Comparison of ENCODE assay signal across 15 cellular contexts in the genomic region with DNA sequence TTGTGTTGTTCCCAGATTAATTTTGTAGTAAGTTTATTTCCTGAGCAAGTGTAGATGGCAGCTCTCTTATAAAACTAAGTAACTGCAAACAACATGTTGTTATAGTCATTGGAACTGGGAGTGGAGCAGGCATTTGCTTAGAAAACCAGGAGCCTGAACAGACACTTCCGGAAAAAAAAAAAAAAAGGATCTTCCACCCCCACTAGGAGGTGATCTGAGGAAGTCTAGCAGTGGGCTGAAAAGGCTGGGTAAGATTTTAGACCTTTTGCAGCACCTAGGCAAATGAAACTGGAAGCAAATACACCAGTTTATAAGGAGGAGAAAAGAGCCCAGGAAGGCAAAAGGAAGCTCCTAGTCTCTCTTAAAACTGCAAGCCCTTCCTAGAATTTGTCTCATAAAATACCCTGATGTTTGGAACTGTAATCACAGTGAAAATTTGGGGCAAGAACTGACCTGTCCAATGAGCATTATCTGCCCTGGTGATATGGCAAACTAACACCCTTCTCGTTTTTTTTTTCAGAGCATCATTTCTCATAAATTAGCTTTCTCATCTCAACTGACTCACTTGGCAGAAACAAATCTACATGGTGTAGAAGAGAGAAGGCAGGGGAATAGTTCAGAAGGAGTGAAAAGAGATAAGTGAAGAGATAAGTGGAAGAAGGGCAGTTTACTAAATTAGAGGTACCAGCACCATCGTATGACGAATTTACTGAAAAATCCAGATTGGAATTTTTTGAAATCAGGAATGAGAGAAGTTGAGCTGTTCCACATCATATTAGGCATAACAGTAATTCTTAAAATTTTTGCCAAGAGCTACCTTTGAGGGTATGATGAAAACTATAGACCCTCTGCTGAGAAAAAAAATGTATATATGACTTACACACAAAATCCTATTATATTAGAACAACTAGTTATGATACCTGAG. TPM values are rescaled to one million over a fixed set of nuclear protein-coding genes. Genes with fewer than 3 reads are reported as not detected.
DNase-seq lines count a peak whose midpoint lies in the region; ATAC-seq, FAIRE-seq and TF ChIP-seq lines count a peak whose summit lies in the region.
"Had no signal": no experiment of that assay in that cellular context is flagged by ENCODE, and none has a peak within 500 bp of the region (broad histone marks: within the 10 kb centered on the region; RNA-seq: fewer than 3 reads in every experiment).

No MANE protein-coding gene starts in this region.

- dilution Hi-C loops in keratinocyte (cut with MboI; ENCODE audit: extremely low pct_ligation_motif_present, low sequenced_read_pairs) = no loop called here

- peak overlapping the region; percentile 25 for H3K4me2 ChIP-seq in keratinocyte (ENCODE audit: control insufficient read depth, extremely low read depth, insufficient read depth, low read depth, low read length)

- in situ Hi-C loops in KBM-7 (cut with MboI; ENCODE audit: low pct_unique_long_range_greater_than_20kb, low sequenced_read_pairs) = no loop called here

- H4K20me1 ChIP-seq in keratinocyte (ENCODE audit: control insufficient read depth, extremely low read depth, insufficient read depth, low read length) = no peaks in the 10 kb centered on the region

- H3K4me1 ChIP-seq in RWPE2 (ENCODE audit: insufficient read depth, poor library complexity, severe bottlenecking) (peaks cover 11% of the 10 kb centered on the region), keratinocyte (ENCODE audit: control insufficient read depth, extremely low read depth, insufficient read depth, low read length) (peaks cover 24% of the 10 kb centered on the region)

- H3K27me3 ChIP-seq in RWPE2 (ENCODE audit: insufficient read depth, poor library complexity, severe bottlenecking) = no peaks in the 10 kb centered on the region
- H3K27me3 ChIP-seq in keratinocyte (ENCODE audit: control insufficient read depth, extremely low read depth, insufficient read depth, low read length) = no peaks in the 10 kb centered on the region
- H3K27me3 ChIP-seq: right atrium auricular region had no signal

- H3K4me3 ChIP-seq in GM12865 (ENCODE audit: low read depth, low read length) (no peak overlapping the region), RWPE2 (ENCODE audit: severe bottlenecking) (no peak overlapping the region), keratinocyte (ENCODE audit: control insufficient read depth in 2 of 3, extremely low read depth in 1 of 3, insufficient read depth in 2 of 3, low read depth in 1 of 3, low read length in 3 of 3) (no peak overlapping the region)
- H3K4me3 ChIP-seq: right atrium auricular region had no signal

- DNase-seq in GM12865 (ENCODE audit: low read depth) (peak; percentile 16), KBM-7 (peak; percentile 66), RWPE2 (ENCODE audit: low spot score) (no peak), keratinocyte (ENCODE audit: low read depth, low spot score) (no peak), HK-2 (ENCODE audit: unreplicated experiment) (no peak)
- DNase-seq: activated CD4-positive, alpha-beta T cell treated with anti-CD3 and anti-CD28 coated beads, Interleukin-2, amount 10 ng/mL, durations not matched to agents 24 days and 14 days; activated T-cell treated with anti-CD3 and anti-CD28 coated beads, Interleukin-2, amount 50 U/mL, for 24 hours; effector CD8-positive, alpha-beta T cell; natural killer cell; NCI-H2107; SHP77; stimulated activated CD4-positive, alpha-beta T cell treated with anti-CD3 and anti-CD28 coated beads, Interleukin-1b, Interleukin-23, amount 100 ng/mL, for 48 hours had no signal

- H3K36me3 ChIP-seq in RWPE2 (ENCODE audit: low read depth) = no peaks in the 10 kb centered on the region
- H3K36me3 ChIP-seq in keratinocyte (ENCODE audit: control insufficient read depth in 2 of 2, extremely low read depth in 1 of 2, insufficient read depth in 2 of 2, low read length in 2 of 2) = no peaks in the 10 kb centered on the region
- H3K36me3 ChIP-seq: right atrium auricular region had no signal

- peak overlapping the region; percentile 8 for H2AFZ ChIP-seq in keratinocyte (ENCODE audit: control insufficient read depth, low read length)

- no peak overlapping the region for H3K9ac ChIP-seq in keratinocyte (ENCODE audit: control insufficient read depth, extremely low read depth, insufficient read depth, low read length)

- TF ChIP-seq CTCF in GM12865 (IDR thresholded peaks at IDR 0.05; ENCODE audit: insufficient read depth, low read depth, low read length, missing control alignments) = no peak
- no peak for TF ChIP-seq CTCF in RWPE2 (IDR thresholded peaks at IDR 0.05; ENCODE audit: poor library complexity, severe bottlenecking)
- no peak for TF ChIP-seq CTCF in keratinocyte (optimal IDR thresholded peaks at IDR 0.05 in 1 of 3, IDR thresholded peaks at IDR 0.05 in 1 of 3, conservative IDR thresholded peaks at IDR 0.05 in 1 of 3; ENCODE audit: extremely low read depth in 1 of 3, insufficient read depth in 2 of 3, low read length in 3 of 3)

- H3K9me3 ChIP-seq in RWPE2 (ENCODE audit: severe bottlenecking) = no peaks in the 10 kb centered on the region
- H3K9me3 ChIP-seq in keratinocyte (ENCODE audit: control insufficient read depth, low read depth, low read length) = no peaks in the 10 kb centered on the region
- H3K9me3 ChIP-seq: right atrium auricular region had no signal

- peaks cover 5% of the 10 kb centered on the region for H3K79me2 ChIP-seq in keratinocyte (ENCODE audit: control insufficient read depth, insufficient read depth, low read length)

- no peak for ATAC-seq in RWPE2 (ENCODE audit: low read depth)
- ATAC-seq in GM18867 (IDR thresholded peaks at IDR 0.05; ENCODE audit: unreplicated experiment) = no peak
- ATAC-seq in HG03097 (IDR thresholded peaks at IDR 0.05; ENCODE audit: low FRiP score, unreplicated experiment) = no peak
- ATAC-seq: natural killer cell had no signal

- no peak for FAIRE-seq in keratinocyte (lab: Jason Lieb, UNC)

- no peaks in the 10 kb centered on the region for H3K9me1 ChIP-seq in keratinocyte (ENCODE audit: control insufficient read depth, extremely low read depth, insufficient read depth, low read length)

- H3K27ac ChIP-seq in RWPE2 (ENCODE audit: poor library complexity, severe bottlenecking) (peak overlapping the region; percentile 25), keratinocyte (ENCODE audit: control insufficient read depth, insufficient read depth, low read length) (no peak overlapping the region)
- H3K27ac ChIP-seq: right atrium auricular region had no signal

RNA-seq across cellular contexts. Expression of gene CCNYL1, which starts 4.2 kb away (rescaled TPM):
- 15.5 to 29.9 TPM (median 19.4 TPM) in 3 replicates for polyA plus RNA-seq in keratinocyte
- 4.8 TPM for polyA plus RNA-seq in keratinocyte (2011; ENCODE audit: low read depth)
- 18.3 and 41.5 TPM in 2 replicates for polyA plus RNA-seq in keratinocyte (2011; cell fraction: cytosol; rRNA removed)
- polyA plus RNA-seq in keratinocyte (2011; cell fraction: nucleus; rRNA removed) = 18.6 and 20.0 TPM in 2 replicates
- polyA plus RNA-seq in keratinocyte (2012; ENCODE audit: low replicate concordance) = 7.9 and 24.3 TPM in 2 replicates
- 4.0 to 27.5 TPM (median 15.9 TPM) in 3 replicates for polyA minus RNA-seq in keratinocyte
- polyA minus RNA-seq in keratinocyte (2011; cell fraction: cytosol; rRNA and poly(A)+ RNA removed) = 22.3 TPM
- polyA minus RNA-seq in keratinocyte (2011; cell fraction: nucleus; rRNA and poly(A)+ RNA removed) = 8.4 and 16.0 TPM in 2 replicates

Comparison
In these comparisons a context has a peak if more than half of its experiments do, and no peak if none do; other contexts are left out.
1. DNase-seq: peak in GM12865 (single experiment) and KBM-7 (single experiment); none in RWPE2 (single experiment), keratinocyte (single experiment) and HK-2 (single experiment).